Comparison of ENCODE assay signal across 21 cellular contexts in the genomic region with DNA sequence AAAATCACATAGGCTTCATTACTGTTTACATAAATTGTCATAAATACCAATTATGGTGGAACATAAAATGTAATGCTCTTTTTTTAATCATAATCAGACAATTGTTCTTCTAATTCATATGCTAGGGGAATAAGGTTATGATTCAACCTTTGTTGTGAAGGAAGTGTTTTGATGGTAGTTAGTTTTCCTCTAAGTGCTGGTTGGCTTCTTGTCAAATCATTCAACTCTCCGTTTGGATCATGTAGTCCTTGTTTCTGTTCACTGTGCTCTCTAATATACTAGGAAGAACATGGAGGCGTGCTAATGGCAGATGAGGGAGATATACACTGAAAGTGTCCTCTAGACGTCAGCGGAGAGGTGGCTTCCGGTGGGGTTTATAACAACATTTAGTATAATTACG.
DNase-seq lines count a peak whose midpoint lies in the region; FAIRE-seq and TF ChIP-seq lines count a peak whose summit lies in the region.
"Had no signal": no experiment of that assay in that cellular context is flagged by ENCODE, and none has a peak within 500 bp of the region (broad histone marks: within the 10 kb centered on the region; RNA-seq: fewer than 3 reads in every experiment).

No MANE protein-coding gene starts in this region.

- intact Hi-C loops in left ventricle myocardium inferior (cut with micrococcal nuclease), result no loop called here

- peaks cover 46% of the 10 kb centered on the region for H3K4me1 ChIP-seq in neural progenitor cell
- H3K4me1 ChIP-seq in left ventricle myocardium inferior, result no peaks in the 10 kb centered on the region
- H3K4me1 ChIP-seq: A549, Caco-2 had no signal

- no peak overlapping the region for H3K27ac ChIP-seq in neural progenitor cell
- H3K27ac ChIP-seq in left ventricle myocardium inferior (replicated peaks), result no peak overlapping the region
- H3K27ac ChIP-seq: 22Rv1, A549, C4-2B had no signal

- no peaks in the 10 kb centered on the region for H3K9me3 Mint-ChIP-seq in neural progenitor cell
- H3K9me3 Mint-ChIP-seq: GM23338 had no signal

- peak; percentile 40 for DNase-seq in NCI-H146 (lab: John Stamatoyannopoulos, UW)
- DNase-seq in NCI-H146 treated with DMSO at 0.1 percent for 48 hours (lab: John Stamatoyannopoulos, UW; ENCODE audit: unreplicated experiment), result no peak
- DNase-seq in dermis blood vessel endothelial cell, result peak; percentile 77
- DNase-seq in neural progenitor cell (ENCODE audit: low spot score), result no peak
- DNase-seq in GM19239 (ENCODE audit: insufficient read length, low spot score), result no peak
- DNase-seq in medulla oblongata (ENCODE audit: extremely low spot score), result no peak
- DNase-seq in left ventricle myocardium inferior, result no peak
- DNase-seq: AML-193; Caco-2; CD4-positive, alpha-beta T cell; DMS153; DMS79; GDM1; HCEC 1CT had no signal

- no peaks in the 10 kb centered on the region for H4K20me1 ChIP-seq in neural progenitor cell (ENCODE audit: low read depth)

- H3K36me3 ChIP-seq in neural progenitor cell (no peaks in the 10 kb centered on the region), left ventricle myocardium inferior (no peaks in the 10 kb centered on the region)

- no peak overlapping the region for H3K4me2 ChIP-seq in neural progenitor cell
- H3K4me2 ChIP-seq: A549, GM23338 had no signal

- H3K27me3 ChIP-seq in neural progenitor cell, result no peaks in the 10 kb centered on the region
- no peaks in the 10 kb centered on the region for H3K27me3 ChIP-seq in left ventricle myocardium inferior (ENCODE audit: low read depth)

- H3K4me3 ChIP-seq in neural progenitor cell (no peak overlapping the region), left ventricle myocardium inferior (no peak overlapping the region)
- H3K4me3 ChIP-seq: A549, GM23338 had no signal

- H3K9ac ChIP-seq in neural progenitor cell, result no peak overlapping the region

- H3K9me3 ChIP-seq in neural progenitor cell (ENCODE audit: low read depth) (no peaks in the 10 kb centered on the region), left ventricle myocardium inferior (replicated peaks) (no peaks in the 10 kb centered on the region)
- H3K9me3 ChIP-seq: A549, Caco-2 had no signal

- TF ChIP-seq CTCF in neural progenitor cell (IDR thresholded peaks at IDR 0.05) (no peak), left ventricle myocardium inferior (IDR thresholded peaks at IDR 0.05; ENCODE audit: borderline replicate concordance) (no peak)

- H3K36me3 Mint-ChIP-seq in neural progenitor cell, result no peaks in the 10 kb centered on the region

- H2AFZ ChIP-seq in neural progenitor cell (replicated peaks), result peak overlapping the region; percentile 40
- H2AFZ ChIP-seq: GM23338 had no signal

- no peaks in the 10 kb centered on the region for H3F3A ChIP-seq in neural progenitor cell (ENCODE audit: low read depth)

- FAIRE-seq in GM19239 (lab: Jason Lieb, UNC), result no peak
- FAIRE-seq: A549, GM12892, GM18507, H54 had no signal

- H3K27me3 Mint-ChIP-seq in neural progenitor cell (ENCODE audit: insufficient read depth, low read depth), result no peaks in the 10 kb centered on the region
- H3K27me3 Mint-ChIP-seq: CD4-positive, alpha-beta T cell had no signal

- H3K27ac Mint-ChIP-seq in neural progenitor cell, result no peak overlapping the region
- H3K27ac Mint-ChIP-seq: CD4-positive, alpha-beta T cell; GM23338 had no signal

- no peak overlapping the region for H3K4me3 Mint-ChIP-seq in neural progenitor cell
- H3K4me3 Mint-ChIP-seq: CD4-positive, alpha-beta T cell; GM23338 had no signal

- H3K79me2 ChIP-seq in neural progenitor cell (ENCODE audit: low read depth), result no peaks in the 10 kb centered on the region

- peaks cover 22% of the 10 kb centered on the region for H3K4me1 Mint-ChIP-seq in neural progenitor cell

Comparison
In these comparisons a context has a peak if more than half of its experiments do, and no peak if none do; other contexts are left out.
1. DNase-seq: peak in NCI-H146 (single experiment) and dermis blood vessel endothelial cell (single experiment); none in NCI-H146 treated with DMSO at 0.1 percent for 48 hours (single experiment), neural progenitor cell (single experiment), GM19239 (single experiment), medulla oblongata (single experiment) and left ventricle myocardium inferior (single experiment).